ENCODE assay signal across 10 cellular contexts in the genomic region with DNA sequence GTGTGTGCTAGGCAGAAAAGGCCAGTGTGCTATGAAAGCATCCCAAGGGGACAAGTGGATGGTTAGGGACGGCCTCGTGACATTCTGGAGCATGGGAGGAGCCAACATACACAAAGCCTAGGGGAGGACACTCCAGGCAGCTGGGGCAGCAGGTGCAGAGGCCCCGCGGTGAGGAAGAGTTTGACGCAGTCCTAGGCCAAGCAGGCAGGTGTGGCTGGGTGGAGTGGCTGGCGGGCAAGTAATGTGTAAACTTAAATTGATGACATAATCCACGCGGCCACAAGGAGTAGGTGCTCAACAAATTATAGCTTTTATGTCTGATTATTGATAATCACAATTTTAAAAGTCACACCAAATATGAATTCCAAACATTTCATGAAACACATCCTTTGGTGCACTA.
DNase-seq lines count a peak whose midpoint lies in the region; ATAC-seq and TF ChIP-seq lines count a peak whose summit lies in the region.
"Had no signal": no experiment of that assay in that cellular context is flagged by ENCODE, and none has a peak within 500 bp of the region (broad histone marks: within the 10 kb centered on the region; RNA-seq: fewer than 3 reads in every experiment).

No MANE protein-coding gene starts in this region.

- no peak overlapping the region for H3K27ac Mint-ChIP-seq in memory B cell
- no peak overlapping the region for H3K27ac Mint-ChIP-seq in immature natural killer cell
- no peak overlapping the region for H3K27ac Mint-ChIP-seq in activated T-helper 2 cell treated with anti-CD3 and anti-CD28 coated beads, Interferon-gamma antibody, Interleukin-2, Interleukin-4, amounts not matched to agents 10 μg/mL and 5 μg/mL and 100 μg/mL, durations not matched to agents 14 hours and 24 hours and 36 hours
- H3K27ac Mint-ChIP-seq in activated naive CD8-positive, alpha-beta T cell treated with anti-CD3 and anti-CD28 coated beads, Interleukin-2, amount 50 U/mL, for 24 hours, result no peak overlapping the region

- H3K4me1 ChIP-seq in left lung, result no peaks in the 10 kb centered on the region

- H3K4me3 ChIP-seq in left lung, result no peak overlapping the region

- H3K9me3 Mint-ChIP-seq in memory B cell (no peaks in the 10 kb centered on the region), immature natural killer cell (no peaks in the 10 kb centered on the region)
- H3K9me3 Mint-ChIP-seq in activated T-helper 2 cell treated with anti-CD3 and anti-CD28 coated beads, Interferon-gamma antibody, Interleukin-2, Interleukin-4, amounts not matched to agents 10 μg/mL and 5 μg/mL and 100 μg/mL, durations not matched to agents 14 hours and 24 hours and 36 hours, result no peaks in the 10 kb centered on the region
- no peaks in the 10 kb centered on the region for H3K9me3 Mint-ChIP-seq in activated naive CD8-positive, alpha-beta T cell treated with anti-CD3 and anti-CD28 coated beads, Interleukin-2, amount 50 U/mL, for 24 hours

- H3K4me1 Mint-ChIP-seq in memory B cell (peaks cover 17% of the 10 kb centered on the region), immature natural killer cell (peaks cover 15 to 24% of the 10 kb centered on the region in 2 donors)
- H3K4me1 Mint-ChIP-seq in activated T-helper 2 cell treated with anti-CD3 and anti-CD28 coated beads, Interferon-gamma antibody, Interleukin-2, Interleukin-4, amounts not matched to agents 10 μg/mL and 5 μg/mL and 100 μg/mL, durations not matched to agents 14 hours and 24 hours and 36 hours (ENCODE audit: low read depth), result peaks cover 23% of the 10 kb centered on the region
- peaks cover 13% of the 10 kb centered on the region for H3K4me1 Mint-ChIP-seq in activated naive CD8-positive, alpha-beta T cell treated with anti-CD3 and anti-CD28 coated beads, Interleukin-2, amount 50 U/mL, for 24 hours

- H3K27me3 Mint-ChIP-seq in memory B cell (peaks cover 29% of the 10 kb centered on the region), immature natural killer cell (ENCODE audit: low read depth in 3 of 3) (peaks cover 4 to 24% (median 10%) of the 10 kb centered on the region in 3 donors)
- peaks cover 30% of the 10 kb centered on the region for H3K27me3 Mint-ChIP-seq in activated T-helper 2 cell treated with anti-CD3 and anti-CD28 coated beads, Interferon-gamma antibody, Interleukin-2, Interleukin-4, amounts not matched to agents 10 μg/mL and 5 μg/mL and 100 μg/mL, durations not matched to agents 14 hours and 24 hours and 36 hours (ENCODE audit: low read depth)
- H3K27me3 Mint-ChIP-seq in activated naive CD8-positive, alpha-beta T cell treated with anti-CD3 and anti-CD28 coated beads, Interleukin-2, amount 50 U/mL, for 24 hours, result peaks cover 28% of the 10 kb centered on the region

- DNase-seq in DMS53 (lab: John Stamatoyannopoulos, UW), result peak; percentile 98
- peak; percentile 100 for DNase-seq in NCI-H146 (lab: John Stamatoyannopoulos, UW)
- DNase-seq in NCI-H748 treated with DMSO at 0.1 percent for 48 hours (lab: John Stamatoyannopoulos, UW), result peak; percentile 97
- no peak for DNase-seq in memory B cell (ENCODE audit: low spot score in 2 of 2)
- DNase-seq in immature natural killer cell, result no peak
- DNase-seq in activated T-helper 2 cell treated with anti-CD3 and anti-CD28 coated beads, Interferon-gamma antibody, Interleukin-2, Interleukin-4, amounts not matched to agents 10 μg/mL and 5 μg/mL and 100 μg/mL, durations not matched to agents 14 hours and 24 hours and 36 hours (ENCODE audit: low spot score), result no peak
- no peak for DNase-seq in activated naive CD8-positive, alpha-beta T cell treated with anti-CD3 and anti-CD28 coated beads, Interleukin-2, amount 50 U/mL, for 24 hours
- DNase-seq in left lung, result no peak
- DNase-seq: amniotic stem cell; stimulated activated naive CD4-positive, alpha-beta T cell treated with Interleukin-2 at 50 U/mL for 16 hours had no signal

- H3K36me3 Mint-ChIP-seq in memory B cell (no peaks in the 10 kb centered on the region), immature natural killer cell (peaks cover 0 to 4% (median 0%) of the 10 kb centered on the region in 3 donors)
- H3K36me3 Mint-ChIP-seq in activated T-helper 2 cell treated with anti-CD3 and anti-CD28 coated beads, Interferon-gamma antibody, Interleukin-2, Interleukin-4, amounts not matched to agents 10 μg/mL and 5 μg/mL and 100 μg/mL, durations not matched to agents 14 hours and 24 hours and 36 hours (ENCODE audit: low read depth), result no peaks in the 10 kb centered on the region
- no peaks in the 10 kb centered on the region for H3K36me3 Mint-ChIP-seq in activated naive CD8-positive, alpha-beta T cell treated with anti-CD3 and anti-CD28 coated beads, Interleukin-2, amount 50 U/mL, for 24 hours (ENCODE audit: low read depth)

- H3K27ac ChIP-seq in left lung, result no peak overlapping the region

- H3K4me3 Mint-ChIP-seq in memory B cell, result no peak overlapping the region
- H3K4me3 Mint-ChIP-seq in immature natural killer cell, result no peak overlapping the region
- no peak overlapping the region for H3K4me3 Mint-ChIP-seq in activated T-helper 2 cell treated with anti-CD3 and anti-CD28 coated beads, Interferon-gamma antibody, Interleukin-2, Interleukin-4, amounts not matched to agents 10 μg/mL and 5 μg/mL and 100 μg/mL, durations not matched to agents 14 hours and 24 hours and 36 hours (ENCODE audit: low read depth)
- no peak overlapping the region for H3K4me3 Mint-ChIP-seq in activated naive CD8-positive, alpha-beta T cell treated with anti-CD3 and anti-CD28 coated beads, Interleukin-2, amount 50 U/mL, for 24 hours

- peaks cover 7 to 29% of the 10 kb centered on the region in 2 donors for H3K27me3 ChIP-seq in left lung

- H3K9me3 ChIP-seq in left lung, result no peaks in the 10 kb centered on the region

- ATAC-seq in memory B cell (ENCODE audit: low read depth) (peak; percentile 82), left lung (no peak)
- no peak for ATAC-seq in activated naive CD8-positive, alpha-beta T cell treated with anti-CD3 and anti-CD28 coated beads, Interleukin-2, amount 50 U/mL, for 24 hours

- no peaks in the 10 kb centered on the region for H3K36me3 ChIP-seq in left lung

- no peak for TF ChIP-seq CTCF in left lung (IDR thresholded peaks at IDR 0.05)

- intact Hi-C loops in activated T-helper 2 cell treated with anti-CD3 and anti-CD28 coated beads, Interferon-gamma antibody, Interleukin-2, Interleukin-4, amounts not matched to agents 10 μg/mL and 5 μg/mL and 100 μg/mL, durations not matched to agents 14 hours and 24 hours and 36 hours (cut with micrococcal nuclease), result no loop called here
- intact Hi-C loops in left lung (cut with DNase I), result no loop called here

Comparison
In these comparisons a context has a peak if more than half of its experiments do, and no peak if none do; other contexts are left out.
1. DNase-seq: peak in DMS53 (single experiment), NCI-H146 (single experiment) and NCI-H748 treated with DMSO at 0.1 percent for 48 hours (single experiment); none in memory B cell (0 of 2), immature natural killer cell (0 of 3), activated T-helper 2 cell treated with anti-CD3 and anti-CD28 coated beads, Interferon-gamma antibody, Interleukin-2, Interleukin-4, amounts not matched to agents 10 μg/mL and 5 μg/mL and 100 μg/mL, durations not matched to agents 14 hours and 24 hours and 36 hours (single experiment), activated naive CD8-positive, alpha-beta T cell treated with anti-CD3 and anti-CD28 coated beads, Interleukin-2, amount 50 U/mL, for 24 hours (single experiment) and left lung (0 of 2).